In genomic region chr17:4560837-4561241, GRCh38 we compare ENCODE assay signal across 15 cellular contexts. TPM values are rescaled to one million over a fixed set of nuclear protein-coding genes. Genes with fewer than 3 reads are reported as not detected.
A peak's percentile ranks its signal among the peaks of the same experiment; 100 is the strongest.
DNase-seq lines count a peak whose midpoint lies in the region; ATAC-seq and TF ChIP-seq lines count a peak whose summit lies in the region.
"Had no signal": no experiment of that assay in that cellular context is flagged by ENCODE, and none has a peak within 500 bp of the region (broad histone marks: within the 10 kb centered on the region; RNA-seq: fewer than 3 reads in every experiment).

No MANE protein-coding gene starts in this region.

- H3K9me3 Mint-ChIP-seq in neural progenitor cell = no peaks in the 10 kb centered on the region
- H3K9me3 Mint-ChIP-seq: naive thymus-derived CD8-positive, alpha-beta T cell had no signal

- peak overlapping the region; percentile 5 for H3K27ac Mint-ChIP-seq in neural progenitor cell

- H3K79me2 ChIP-seq in neural progenitor cell (ENCODE audit: low read depth) = no peaks in the 10 kb centered on the region

- H3K4me2 ChIP-seq in BLaER1 treated with 17β-estradiol and CSF1 and Interleukin-3, amounts not matched to agents 10 nM and 100 nM = peak overlapping the region in 8 of 11 experiments; percentile 20 to 79 (median 59); a peak in 15 of 22 replicates
- no peak overlapping the region for H3K4me2 ChIP-seq in neural progenitor cell

- H3K4me3 Mint-ChIP-seq in neural progenitor cell = no peak overlapping the region
- H3K4me3 Mint-ChIP-seq: naive thymus-derived CD8-positive, alpha-beta T cell had no signal

- no peaks in the 10 kb centered on the region for H3K27me3 ChIP-seq in BLaER1 treated with 17β-estradiol and CSF1 and Interleukin-3, amounts not matched to agents 10 nM and 100 nM
- H3K27me3 ChIP-seq in colonic mucosa (no peaks in the 10 kb centered on the region), neural progenitor cell (peaks cover 6% of the 10 kb centered on the region), MG63 (no peaks in the 10 kb centered on the region)
- H3K27me3 ChIP-seq: SJSA1 had no signal

- no peaks in the 10 kb centered on the region for H3K36me3 Mint-ChIP-seq in neural progenitor cell
- H3K36me3 Mint-ChIP-seq: naive thymus-derived CD8-positive, alpha-beta T cell had no signal

- H3K4me3 ChIP-seq in BLaER1 treated with 17β-estradiol and CSF1 and Interleukin-3, amounts not matched to agents 10 nM and 100 nM = no peak overlapping the region
- H3K4me3 ChIP-seq in colonic mucosa = no peak overlapping the region
- no peak overlapping the region for H3K4me3 ChIP-seq in neural progenitor cell
- H3K4me3 ChIP-seq in MG63 = no peak overlapping the region
- H3K4me3 ChIP-seq: SJSA1 had no signal

- ATAC-seq in HG03097 (IDR thresholded peaks at IDR 0.05; ENCODE audit: low FRiP score, unreplicated experiment) = no peak
- ATAC-seq: naive thymus-derived CD8-positive, alpha-beta T cell had no signal

- H2AFZ ChIP-seq in neural progenitor cell (replicated peaks) = no peak overlapping the region

- H3K27ac ChIP-seq in BLaER1 treated with 17β-estradiol and CSF1 and Interleukin-3, amounts not matched to agents 10 nM and 100 nM = no peak overlapping the region
- H3K27ac ChIP-seq in colonic mucosa = peak overlapping the region; percentile 80
- no peak overlapping the region for H3K27ac ChIP-seq in neural progenitor cell
- H3K27ac ChIP-seq: epithelial cell of prostate, SJSA1 had no signal

- 0 out of 22 replicates have a peak overlapping the region, but pooled peaks of 1 of the 11 experiments have one; percentile 7 for H3K9ac ChIP-seq in BLaER1 treated with 17β-estradiol and CSF1 and Interleukin-3, amounts not matched to agents 10 nM and 100 nM
- H3K9ac ChIP-seq in colonic mucosa (ENCODE audit: low read depth in 2 of 2, low read length in 2 of 2) (peak overlapping the region in 1 of 2 donors; percentile 95), neural progenitor cell (no peak overlapping the region)

- H3K27me3 Mint-ChIP-seq in neural progenitor cell (ENCODE audit: insufficient read depth, low read depth) = peaks cover 12% of the 10 kb centered on the region

- peaks cover 31% of the 10 kb centered on the region for H3K4me1 Mint-ChIP-seq in neural progenitor cell

- intact Hi-C loops in colonic mucosa (cut with DNase I) = no loop called here

- TF ChIP-seq CTCF in colonic mucosa (IDR thresholded peaks at IDR 0.05) (no peak), neural progenitor cell (IDR thresholded peaks at IDR 0.05) (peak; percentile 47)

- H3K4me1 ChIP-seq in BLaER1 treated with 17β-estradiol and CSF1 and Interleukin-3, amounts not matched to agents 10 nM and 100 nM = peaks cover 13 to 57% (median 44%) of the 10 kb centered on the region in 10 experiments
- H3K4me1 ChIP-seq in colonic mucosa = peaks cover 8% of the 10 kb centered on the region
- H3K4me1 ChIP-seq in neural progenitor cell = peaks cover 6% of the 10 kb centered on the region

- peaks cover 11% of the 10 kb centered on the region for H3F3A ChIP-seq in neural progenitor cell (ENCODE audit: low read depth)

- H4K20me1 ChIP-seq in BLaER1 treated with 17β-estradiol and CSF1 and Interleukin-3, amounts not matched to agents 10 nM and 100 nM = no peaks in the 10 kb centered on the region
- H4K20me1 ChIP-seq in neural progenitor cell (ENCODE audit: low read depth) = no peaks in the 10 kb centered on the region

- peak; percentile 5 for DNase-seq in NCI-H1436 treated with DMSO at 0.1 percent for 48 hours (lab: John Stamatoyannopoulos, UW)
- DNase-seq in colonic mucosa = peak; percentile 54
- DNase-seq in neural progenitor cell (ENCODE audit: low spot score) = peak; percentile 38
- no peak for DNase-seq in stimulated activated naive CD4-positive, alpha-beta T cell (lab: John Stamatoyannopoulos, UW)
- no peak for DNase-seq in MG63
- DNase-seq in kidney glomerular epithelial cell (lab: John Stamatoyannopoulos, UW) = no peak
- DNase-seq: activated T-cell treated with anti-CD3 and anti-CD28 coated beads, Interleukin-2, amount 50 U/mL, for 48 hours; COR-L47; KBM-7; naive thymus-derived CD8-positive, alpha-beta T cell; NCI-H345 had no signal

- no peaks in the 10 kb centered on the region for H3K9me3 ChIP-seq in BLaER1 treated with 17β-estradiol and CSF1 and Interleukin-3, amounts not matched to agents 10 nM and 100 nM (replicated peaks in 1 of 11)
- no peaks in the 10 kb centered on the region for H3K9me3 ChIP-seq in colonic mucosa
- H3K9me3 ChIP-seq in neural progenitor cell (ENCODE audit: low read depth) = no peaks in the 10 kb centered on the region
- H3K9me3 ChIP-seq in MG63 = no peaks in the 10 kb centered on the region
- H3K9me3 ChIP-seq: SJSA1 had no signal

- H3K36me3 ChIP-seq in BLaER1 treated with 17β-estradiol and CSF1 and Interleukin-3, amounts not matched to agents 10 nM and 100 nM = no peaks in the 10 kb centered on the region
- H3K36me3 ChIP-seq in colonic mucosa = no peaks in the 10 kb centered on the region
- H3K36me3 ChIP-seq in neural progenitor cell = no peaks in the 10 kb centered on the region
- H3K36me3 ChIP-seq in MG63 = no peaks in the 10 kb centered on the region
- H3K36me3 ChIP-seq: SJSA1 had no signal

RNA-seq across cellular contexts. Expression of gene GGT6, which starts 0.5 kb away (rescaled TPM):
- total RNA-seq in colonic mucosa (100 to 1,000 TPM; 158 to 163 TPM), neural progenitor cell (ENCODE audit: low replicate concordance) (not detected in 2 replicates)
- total RNA-seq in MG63 (2014; rRNA removed; shearing (Covaris generic); ENCODE audit: low replicate concordance) = not detected in 2 replicates
- total RNA-seq: naive thymus-derived CD8-positive, alpha-beta T cell; SJSA1 had no signal

RNA-seq across cellular contexts. Expression of gene MYBBP1A, which starts 5.7 kb away (rescaled TPM):
- total RNA-seq in colonic mucosa (10 to 100 TPM; 21.4 to 58.7 TPM), neural progenitor cell (ENCODE audit: low replicate concordance) (17.4 and 44.6 TPM in 2 replicates)
- total RNA-seq in MG63 (2014; rRNA removed; shearing (Covaris generic); ENCODE audit: low replicate concordance) = 34.0 and 63.2 TPM in 2 replicates

RNA-seq across cellular contexts. Expression of gene SMTNL2, which starts 23.5 kb away (rescaled TPM):
- under 1 TPM in 1 of 2 donors, not detected in 1; 0.27 TPM for total RNA-seq in colonic mucosa
- total RNA-seq in neural progenitor cell (ENCODE audit: low replicate concordance) = 3.0 and 5.2 TPM in 2 replicates
- total RNA-seq in MG63 (2014; rRNA removed; shearing (Covaris generic); ENCODE audit: low replicate concordance) = not detected in 2 replicates
- total RNA-seq: naive thymus-derived CD8-positive, alpha-beta T cell; SJSA1 had no signal

Comparison
In these comparisons a context has a peak if more than half of its experiments do, and no peak if none do; other contexts are left out.
1. DNase-seq: peak in NCI-H1436 treated with DMSO at 0.1 percent for 48 hours (single experiment), colonic mucosa (single experiment) and neural progenitor cell (single experiment); none in stimulated activated naive CD4-positive, alpha-beta T cell (0 of 6), MG63 (single experiment) and kidney glomerular epithelial cell (single experiment).
2. RNA of gene GGT6, which starts 0.5 kb away (total RNA-seq): 158 to 163 TPM in colonic mucosa; not detected in neural progenitor cell and not detected in MG63; every median in the first group is over 100 times any median in the second.